8 cellular contexts compared by ENCODE assay signal in genomic region chr4:165208741-165209388, GRCh38. TPM values are rescaled to one million over a fixed set of nuclear protein-coding genes. Genes with fewer than 3 reads are reported as not detected.
DNase-seq lines count a peak whose midpoint lies in the region; ATAC-seq and TF ChIP-seq lines count a peak whose summit lies in the region.

No MANE protein-coding gene starts in this region.

- intact Hi-C loops in left ventricle myocardium superior (cut with micrococcal nuclease): no loop called here
- intact Hi-C loops in activated CD8-positive, alpha-beta T cell treated with anti-CD3 and anti-CD28 coated beads for 36 hours (cut with micrococcal nuclease): loop anchor here (5.0 to 10.0 kb wide), 2 partner anchors 56 to 118 kb away; partner anchors contain the start of gene MSMO1

- no peak for DNase-seq in right atrium auricular region (ENCODE audit: low spot score)
- no peak for DNase-seq in left ventricle myocardium superior
- peak; percentile 69 for DNase-seq in activated CD8-positive, alpha-beta T cell treated with anti-CD3 and anti-CD28 coated beads for 36 hours
- peak; percentile 74 for DNase-seq in superior temporal gyrus (ENCODE audit: extremely low spot score)
- DNase-seq in NCI-H510A treated with DMSO at 0.1 percent for 48 hours (lab: John Stamatoyannopoulos, UW): no peak
- no peak for DNase-seq in activated effector memory CD4-positive, alpha-beta T cell treated with Interleukin-2 at 50 U/mL for 16 hours

- H3K9me3 ChIP-seq in right atrium auricular region (no peaks in the 10 kb centered on the region), iPS-18c (ENCODE audit: control insufficient read depth, insufficient read depth, low read length) (peaks cover 2% of the 10 kb centered on the region)

- peak overlapping the region; percentile 85 for H3K4me3 Mint-ChIP-seq in activated CD8-positive, alpha-beta T cell treated with anti-CD3 and anti-CD28 coated beads for 36 hours

- ATAC-seq in left ventricle myocardium superior (no peak), HG03460 (IDR thresholded peaks at IDR 0.05; ENCODE audit: unreplicated experiment) (no peak)
- ATAC-seq in activated CD8-positive, alpha-beta T cell treated with anti-CD3 and anti-CD28 coated beads for 36 hours: peak; percentile 42

- POLR2A ChIA-PET in activated CD8-positive, alpha-beta T cell treated with anti-CD3 and anti-CD28 coated beads for 36 hours (lab: Charles Lee): interaction anchor here (0.9 kb wide), 1 partner anchor 93 kb away, joined by 3 read pairs; no protein-coding TSS in a partner anchor

- H3K4me3 ChIP-seq in right atrium auricular region (peak overlapping the region; percentile 81 to 85), iPS-18c (ENCODE audit: insufficient read depth, low read depth, low read length) (peak overlapping the region; percentile 5; the same call in 1 of the 2 replicates)

- H3K9me3 Mint-ChIP-seq in activated CD8-positive, alpha-beta T cell treated with anti-CD3 and anti-CD28 coated beads for 36 hours: no peaks in the 10 kb centered on the region

- peak overlapping the region; percentile 86 for H3K27ac Mint-ChIP-seq in activated CD8-positive, alpha-beta T cell treated with anti-CD3 and anti-CD28 coated beads for 36 hours

- CTCF ChIA-PET in activated CD8-positive, alpha-beta T cell treated with anti-CD3 and anti-CD28 coated beads for 36 hours (lab: Charles Lee): interaction anchor here (0.7 to 2.4 kb wide), 7 partner anchors 9 to 255 kb away, joined by 3 to 11 read pairs (median 3); partner anchors contain the start of gene TMEM192

- no peaks in the 10 kb centered on the region for H3K27me3 Mint-ChIP-seq in activated CD8-positive, alpha-beta T cell treated with anti-CD3 and anti-CD28 coated beads for 36 hours

- no peaks in the 10 kb centered on the region for H3K27me3 ChIP-seq in right atrium auricular region

- peaks cover 71% of the 10 kb centered on the region for H3K4me1 Mint-ChIP-seq in activated CD8-positive, alpha-beta T cell treated with anti-CD3 and anti-CD28 coated beads for 36 hours (ENCODE audit: low read depth)

- H3K36me3 ChIP-seq in right atrium auricular region: no peaks in the 10 kb centered on the region

- H3K36me3 Mint-ChIP-seq in activated CD8-positive, alpha-beta T cell treated with anti-CD3 and anti-CD28 coated beads for 36 hours (ENCODE audit: low read depth): peaks cover 3% of the 10 kb centered on the region

- no peak for TF ChIP-seq CTCF in right atrium auricular region (IDR thresholded peaks at IDR 0.05)
- TF ChIP-seq CTCF in activated CD8-positive, alpha-beta T cell treated with anti-CD3 and anti-CD28 coated beads for 36 hours (IDR thresholded peaks at IDR 0.05): no peak

- peaks cover 0 to 19% of the 10 kb centered on the region in 2 donors for H3K4me1 ChIP-seq in right atrium auricular region

- H3K27ac ChIP-seq in right atrium auricular region: no peak overlapping the region

RNA-seq across cellular contexts. Expression of gene KLHL2, which starts 1.5 kb away (rescaled TPM):
- total RNA-seq in right atrium auricular region (1 to 10 TPM; 7.6 to 9.0 TPM), left ventricle myocardium superior (7.4 TPM)
- 10 to 100 TPM; 24.5 to 29.4 TPM for total RNA-seq in activated CD8-positive, alpha-beta T cell treated with anti-CD3 and anti-CD28 coated beads for 36 hours

Comparison
In these comparisons a context has a peak if more than half of its experiments do, and no peak if none do; other contexts are left out.
1. DNase-seq: peak in activated CD8-positive, alpha-beta T cell treated with anti-CD3 and anti-CD28 coated beads for 36 hours (single experiment) and superior temporal gyrus (single experiment); none in right atrium auricular region (single experiment), left ventricle myocardium superior (single experiment), NCI-H510A treated with DMSO at 0.1 percent for 48 hours (single experiment) and activated effector memory CD4-positive, alpha-beta T cell treated with Interleukin-2 at 50 U/mL for 16 hours (single experiment).